In the genomic region with DNA sequence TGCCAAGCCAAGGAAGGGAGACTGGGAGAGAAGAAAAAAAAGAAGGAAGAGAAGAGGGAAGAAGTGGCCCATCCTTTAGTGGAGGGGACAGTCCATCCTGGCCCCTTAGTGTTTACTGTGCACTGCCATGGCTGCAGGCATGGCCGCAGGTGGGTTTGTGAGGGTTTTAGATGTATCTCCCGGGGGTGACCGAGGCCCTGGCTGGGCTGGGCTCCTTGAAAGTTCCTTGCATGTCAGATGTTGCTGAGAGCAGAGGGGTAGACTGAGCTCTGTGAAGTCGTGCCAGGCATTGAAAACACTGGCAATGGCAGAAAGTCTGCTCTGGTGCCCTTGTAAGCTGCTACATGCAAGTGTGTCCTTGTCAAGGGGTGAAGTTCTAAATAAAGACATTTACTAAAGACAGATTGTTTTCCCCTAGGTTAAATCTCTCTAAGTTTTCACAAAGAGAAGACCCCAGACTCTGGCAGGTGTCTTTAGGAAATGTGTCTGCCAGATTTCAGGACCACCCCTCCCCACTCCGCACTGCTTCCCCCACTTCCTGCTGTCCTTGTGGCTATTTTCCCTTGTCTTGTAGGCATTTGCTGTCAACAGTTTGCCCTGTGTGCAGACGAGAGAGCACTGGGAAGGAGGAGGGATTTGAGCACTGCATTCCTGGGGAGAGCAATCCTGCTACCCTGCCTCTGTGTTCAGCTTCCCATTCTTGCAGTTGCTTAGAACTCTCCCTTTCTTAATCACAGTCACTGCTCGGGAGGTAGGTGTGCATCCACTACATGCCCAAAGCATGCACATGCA, we compare ENCODE assay signal across 26 cellular contexts.
DNase-seq lines count a peak whose midpoint lies in the region; ATAC-seq, FAIRE-seq and TF ChIP-seq lines count a peak whose summit lies in the region.
"Had no signal": no experiment of that assay in that cellular context is flagged by ENCODE, and none has a peak within 500 bp of the region (broad histone marks: within the 10 kb centered on the region; RNA-seq: fewer than 3 reads in every experiment).

No MANE protein-coding gene starts in this region.

- H3K36me3 ChIP-seq in GM23338 (ENCODE audit: insufficient read depth) (peaks cover 8% of the 10 kb centered on the region; the same call in 1 of the 2 replicates), H1 (ENCODE audit: control insufficient read depth in 2 of 4, insufficient read depth in 4 of 4, low read length in 3 of 4) (peaks cover 3 to 44% (median 22%) of the 10 kb centered on the region in 4 experiments), iPS-20b (ENCODE audit: insufficient read depth, low read depth, low read length) (peaks cover 42% of the 10 kb centered on the region), Caco-2 (ENCODE audit: control insufficient read depth, insufficient read depth, low read length) (no peaks in the 10 kb centered on the region), BE2C (no peaks in the 10 kb centered on the region)
- H3K36me3 ChIP-seq: BLaER1 had no signal

- H3K4me2 ChIP-seq in GM23338: peak overlapping the region; percentile 29; the same call in 1 of the 2 replicates
- no peak overlapping the region; a peak in 1 of 4 replicates for H3K4me2 ChIP-seq in H1 (ENCODE audit: insufficient read depth in 1 of 2, low read depth in 2 of 2, low read length in 2 of 2)
- H3K4me2 ChIP-seq: BLaER1, PC-9, SK-N-SH had no signal

- DNase-seq in GM23338 (ENCODE audit: low spot score): peak; percentile 28
- DNase-seq in H1 (ENCODE audit: low read depth in 1 of 2, low spot score in 2 of 2): no peak
- no peak for DNase-seq in left cardiac atrium
- no peak for DNase-seq in stimulated activated CD8-positive, alpha-beta memory T cell treated with anti-CD3 and anti-CD28 coated beads, Interleukin-4, amount 100 ng/mL, for 48 hours
- DNase-seq in Caco-2: no peak
- no peak for DNase-seq in BE2C
- no peak for DNase-seq in AG08396 (ENCODE audit: low spot score)
- DNase-seq: 8988T; ACHN; CD4-positive, CD25-positive, alpha-beta regulatory T cell; GOT3; NCI-H1048; NCI-H1417; NCI-H1694; NCI-H2029 treated with DMSO at 0.1 percent for 48 hours; NCI-H446 treated with DMSO at 0.1 percent for 48 hours; NCI-H526; NCI-H82; NK-92 treated with Interleukin-12 subunit alpha and Interleukin-12 subunit beta, amount 100 ng/mL, for 24 hours; PC-9; RPMI8226; SK-N-SH had no signal

- no peak overlapping the region for H2AK5ac ChIP-seq in H1 (ENCODE audit: low read depth, low read length)

- H2AFZ ChIP-seq in GM23338 (no peak overlapping the region), H1 (ENCODE audit: low read length) (no peak overlapping the region)
- H2AFZ ChIP-seq: PC-9 had no signal

- H3K14ac ChIP-seq in H1 (ENCODE audit: insufficient read length): no peak overlapping the region

- BruUV-seq in Caco-2 (replicated peaks; lab: Mats Ljungman, UMichigan): no TSS peak

- ATAC-seq in GM23338: peak; percentile 28
- peak; percentile 54 to 66 for ATAC-seq in left cardiac atrium
- ATAC-seq: HCT116 had no signal

- 85% methylated on average over 7 of the region's 7 CpGs; no CpG with 5 or more reads in 1 of the 2 experiments for WGBS in H1 (ENCODE audit: extremely low coverage in 1 of 2, insufficient coverage in 1 of 2, insufficient read length in 1 of 2, insufficient replicate concordance in 2 of 2, low coverage in 1 of 2, low lambda C conversion rate in 2 of 2, missing lambda C conversion rate in 1 of 2), 2 experiments

- TF ChIP-seq EP300 in H1 (IDR thresholded peaks at IDR 0.05; ENCODE audit: borderline replicate concordance in 1 of 2, low read depth in 2 of 2, low read length in 2 of 2): no peak

- H3K23ac ChIP-seq in H1 (ENCODE audit: insufficient read length): no peak overlapping the region

- H3K4me1 Mint-ChIP-seq in GM23338: peaks cover 33% of the 10 kb centered on the region
- H3K4me1 Mint-ChIP-seq in Caco-2 (ENCODE audit: low read depth, unreplicated experiment): no peaks in the 10 kb centered on the region

- H3K9me3 ChIP-seq in H1 (ENCODE audit: insufficient read depth in 2 of 2, low read depth in 1 of 2, low read length in 1 of 2): peaks cover 0 to 7% of the 10 kb centered on the region in 2 experiments; a peak in 2 of 4 replicates
- peaks cover 10% of the 10 kb centered on the region; the same call in 1 of the 2 replicates for H3K9me3 ChIP-seq in iPS-20b (ENCODE audit: insufficient read depth, low read depth, low read length)
- H3K9me3 ChIP-seq in Caco-2: peaks cover 5% of the 10 kb centered on the region; the same call in 1 of the 2 replicates
- no peaks in the 10 kb centered on the region for H3K9me3 ChIP-seq in BE2C
- H3K9me3 ChIP-seq: SK-N-SH had no signal

- H4K91ac ChIP-seq in H1 (replicated peaks; ENCODE audit: insufficient read length, low read length): peak overlapping the region; percentile 25

- 0 out of 2 replicates have a peak overlapping the region, but pooled peaks have one; percentile 65 for H3K27ac ChIP-seq in GM23338 (ENCODE audit: low read depth)
- H3K27ac ChIP-seq in H1 (ENCODE audit: low read depth, low read length): no peak overlapping the region
- peak overlapping the region; percentile 43 for H3K27ac ChIP-seq in iPS-20b (ENCODE audit: low read length)
- H3K27ac ChIP-seq: BLaER1, PC-9 had no signal

- no peak overlapping the region for H3K56ac ChIP-seq in H1 (replicated peaks; ENCODE audit: insufficient read length, low read depth, low read length)

- peaks cover 48% of the 10 kb centered on the region for H3K36me3 Mint-ChIP-seq in GM23338 (ENCODE audit: low read depth)
- no peaks in the 10 kb centered on the region for H3K36me3 Mint-ChIP-seq in Caco-2 (ENCODE audit: insufficient read depth, unreplicated experiment)
- H3K36me3 Mint-ChIP-seq: CD4-positive, CD25-positive, alpha-beta regulatory T cell had no signal

- no peak for TF ChIP-seq POLR2A in H1 (IDR thresholded peaks at IDR 0.05; ENCODE audit: control extremely low read depth in 1 of 2, low read depth in 2 of 2, low read length in 2 of 2)

- H2BK5ac ChIP-seq in H1 (ENCODE audit: low read depth, low read length): peak overlapping the region; percentile 26; the same call in 1 of the 2 replicates

- no peak overlapping the region for H2BK120ac ChIP-seq in H1 (replicated peaks; ENCODE audit: low read depth, low read length)

- H3K79me1 ChIP-seq in H1 (ENCODE audit: low read depth, low read length): no peaks in the 10 kb centered on the region

- no peak overlapping the region for H2BK20ac ChIP-seq in H1 (ENCODE audit: low read length)

- H3K9me2 ChIP-seq in GM23338 (ENCODE audit: insufficient read depth): 0 out of 2 replicates have a peak, but pooled peaks cover 6% of the 10 kb centered on the region
- H3K9me2 ChIP-seq: SK-N-SH had no signal

- peak overlapping the region; percentile 10; the same call in 1 of the 2 replicates for H3K18ac ChIP-seq in H1 (ENCODE audit: extremely low read depth, low read length)

- H3K9me3 Mint-ChIP-seq in GM23338 (peaks cover 24% of the 10 kb centered on the region), Caco-2 (ENCODE audit: unreplicated experiment) (no peaks in the 10 kb centered on the region)

- no peak overlapping the region for H2BK15ac ChIP-seq in H1 (ENCODE audit: low read length)

- H3K27me3 Mint-ChIP-seq in GM23338 (ENCODE audit: insufficient read depth, low read depth, poor library complexity) (peaks cover 1% of the 10 kb centered on the region), Caco-2 (ENCODE audit: insufficient read depth, unreplicated experiment) (no peaks in the 10 kb centered on the region)

- TF ChIP-seq RAD21 in H1 (IDR thresholded peaks at IDR 0.05 in 1 of 2, conservative IDR thresholded peaks at IDR 0.05 in 1 of 2; ENCODE audit: low read depth in 2 of 2, low read length in 2 of 2): no peak

- no peak for FAIRE-seq in H1 (lab: Jason Lieb, UNC)
- FAIRE-seq: D721Med had no signal

- no peaks in the 10 kb centered on the region for H4K20me1 ChIP-seq in GM23338 (replicated peaks; ENCODE audit: insufficient read depth)
- H4K20me1 ChIP-seq in H1 (replicated peaks in 1 of 2; ENCODE audit: control insufficient read depth in 1 of 2, insufficient read depth in 2 of 2, low read length in 2 of 2): no peaks in the 10 kb centered on the region

- no peaks in the 10 kb centered on the region for H3K23me2 ChIP-seq in H1 (ENCODE audit: low read depth, low read length)

- H4K8ac ChIP-seq in H1 (ENCODE audit: extremely low read depth, insufficient read depth, low read length): no peak overlapping the region; the same call in 1 of the 2 replicates

- H3K4me3 ChIP-seq in GM23338: no peak overlapping the region
- H3K4me3 ChIP-seq in H1 (ENCODE audit: extremely low read depth in 1 of 4, insufficient read depth in 2 of 4, low read depth in 3 of 4, low read length in 4 of 4): no peak overlapping the region
- no peak overlapping the region for H3K4me3 ChIP-seq in iPS-20b (ENCODE audit: low read length)
- no peak overlapping the region for H3K4me3 ChIP-seq in Caco-2 (ENCODE audit: low read depth, low read length)
- H3K4me3 ChIP-seq in BE2C (ENCODE audit: low read depth, low read length): no peak overlapping the region
- H3K4me3 ChIP-seq: BLaER1, PC-9 had no signal

- H3K27ac Mint-ChIP-seq in GM23338 (peak overlapping the region; percentile 71; the same call in 1 of the 2 replicates), Caco-2 (ENCODE audit: unreplicated experiment) (no peak overlapping the region)
- H3K27ac Mint-ChIP-seq: CD4-positive, CD25-positive, alpha-beta regulatory T cell had no signal

- H3K4me3 Mint-ChIP-seq in GM23338 (no peak overlapping the region), Caco-2 (ENCODE audit: unreplicated experiment) (no peak overlapping the region)
- H3K4me3 Mint-ChIP-seq: CD4-positive, CD25-positive, alpha-beta regulatory T cell had no signal

- no peaks in the 10 kb centered on the region for H3F3A ChIP-seq in GM23338 (replicated peaks; ENCODE audit: low read depth)

- H3K79me2 ChIP-seq in GM23338 (replicated peaks; ENCODE audit: insufficient read depth): no peaks in the 10 kb centered on the region
- no peaks in the 10 kb centered on the region for H3K79me2 ChIP-seq in H1 (ENCODE audit: control insufficient read depth in 1 of 2, insufficient read depth in 2 of 2, low read length in 2 of 2)

- H3K27me3 ChIP-seq in GM23338 (ENCODE audit: insufficient read depth) (no peaks in the 10 kb centered on the region), H1 (replicated peaks in 1 of 4; ENCODE audit: control insufficient read depth in 3 of 4, extremely low read depth in 1 of 4, insufficient read depth in 3 of 4, low read length in 3 of 4) (no peaks in the 10 kb centered on the region), iPS-20b (ENCODE audit: insufficient read depth, low read length) (no peaks in the 10 kb centered on the region), Caco-2 (replicated peaks; ENCODE audit: control insufficient read depth, insufficient read depth, low read length) (no peaks in the 10 kb centered on the region), BE2C (no peaks in the 10 kb centered on the region)

- peak overlapping the region; percentile 51; the same call in 1 of the 2 replicates for H2BK12ac ChIP-seq in H1 (ENCODE audit: low read depth, low read length)

- POLR2A ChIA-PET in H1 (lab: Charles Lee; ENCODE audit: partially characterized antibody) (no interaction called here), Caco-2 (lab: Charles Lee) (no interaction called here)

- no peak overlapping the region for H4K5ac ChIP-seq in H1 (ENCODE audit: insufficient read length, low read depth, low read length)

- no peak for TF ChIP-seq CTCF in GM23338 (conservative IDR thresholded peaks at IDR 0.05; ENCODE audit: low read depth in 2 of 2)
- no peak for TF ChIP-seq CTCF in H1 (IDR thresholded peaks at IDR 0.05; ENCODE audit: control extremely low read depth in 1 of 3, insufficient read depth in 1 of 3, low read depth in 1 of 3, low read length in 3 of 3)
- no peak for TF ChIP-seq CTCF in Caco-2 (IDR thresholded peaks at IDR 0.05; ENCODE audit: insufficient read depth in 1 of 2, low read depth in 1 of 2, low read length in 1 of 2, severe bottlenecking in 1 of 2, unreplicated experiment in 1 of 2)
- TF ChIP-seq CTCF in BE2C (IDR thresholded peaks at IDR 0.05; ENCODE audit: low read depth, low read length): no peak

- CTCF ChIA-PET in H1 (lab: Charles Lee; ENCODE audit: partially characterized antibody) (interaction anchor here (2.0 kb wide), 1 partner anchor 11 kb away, joined by 10 read pairs; no protein-coding TSS in a partner anchor), Caco-2 (lab: Charles Lee) (no interaction called here)

- H3K9ac ChIP-seq in H1 (replicated peaks in 1 of 4; ENCODE audit: extremely low read depth in 1 of 4, low read depth in 3 of 4, low read length in 3 of 4) (no peak overlapping the region; a peak in 1 of 7 replicates), iPS-20b (ENCODE audit: low read depth, low read length) (peak overlapping the region; percentile 38)
- H3K9ac ChIP-seq: BLaER1, SK-N-SH had no signal

- H3K4ac ChIP-seq in H1 (replicated peaks; ENCODE audit: insufficient read length, low read depth, low read length): no peak overlapping the region

- intact Hi-C loops in left cardiac atrium (cut with DNase I): no loop called here
- intact Hi-C loops in Caco-2 (cut with micrococcal nuclease; ENCODE audit: unreplicated experiment): no loop called here

- H3K4me1 ChIP-seq in GM23338 (ENCODE audit: insufficient read depth): peaks cover 29% of the 10 kb centered on the region
- peaks cover 2 to 19% (median 5%) of the 10 kb centered on the region in 4 experiments; a peak in 5 of 7 replicates for H3K4me1 ChIP-seq in H1 (replicated peaks in 1 of 4; ENCODE audit: control insufficient read depth in 3 of 4, insufficient read depth in 4 of 4, low read length in 3 of 4)
- peaks cover 30% of the 10 kb centered on the region for H3K4me1 ChIP-seq in iPS-20b (ENCODE audit: insufficient read depth, low read length)
- H3K4me1 ChIP-seq in Caco-2: no peaks in the 10 kb centered on the region
- H3K4me1 ChIP-seq in BE2C: no peaks in the 10 kb centered on the region
